Comparison of ENCODE assay signal across 13 cellular contexts in the genomic region with DNA sequence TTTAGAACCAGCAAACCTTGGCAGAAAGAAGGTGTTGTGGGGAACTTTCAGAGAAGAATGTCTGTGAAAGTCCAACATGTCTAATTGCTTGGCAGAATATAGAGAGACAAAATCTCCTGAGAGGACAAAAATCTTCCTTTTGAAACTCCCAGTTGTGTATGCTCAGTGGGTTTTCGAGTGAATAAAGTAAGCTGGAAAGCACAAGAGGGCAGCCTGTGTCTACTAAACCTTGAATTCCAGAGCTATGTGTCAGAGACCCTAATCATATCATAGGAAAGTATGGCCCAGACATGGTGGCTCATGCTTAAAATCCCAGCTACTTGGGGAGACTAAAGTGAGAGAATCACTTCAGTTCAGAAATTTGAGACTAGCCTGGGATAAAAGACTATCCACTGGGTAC.
DNase-seq lines count a peak whose midpoint lies in the region; ATAC-seq and TF ChIP-seq lines count a peak whose summit lies in the region.
"Had no signal": no experiment of that assay in that cellular context is flagged by ENCODE, and none has a peak within 500 bp of the region (broad histone marks: within the 10 kb centered on the region; RNA-seq: fewer than 3 reads in every experiment).

No MANE protein-coding gene starts in this region.

- BruUV-seq in PC-9 (replicated peaks; lab: Mats Ljungman, UMichigan) = no TSS peak

- H4K20me1 ChIP-seq in PC-9 (ENCODE audit: insufficient read depth) = no peaks in the 10 kb centered on the region

- no peaks in the 10 kb centered on the region for H3K9me3 Mint-ChIP-seq in activated CD4-positive, alpha-beta T cell treated with anti-CD3 and anti-CD28 coated beads, Interleukin-2, amount 10 ng/mL, durations not matched to agents 7 days and 5 days
- H3K9me3 Mint-ChIP-seq: T-helper 1 cell treated with Interleukin-12 subunit alpha and Interleukin-12 subunit beta and Interleukin-4 antibody, amounts not matched to agents 30 μg/mL and 1 μg/mL, for 36 hours had no signal

- H3K36me3 Mint-ChIP-seq in activated CD4-positive, alpha-beta T cell treated with anti-CD3 and anti-CD28 coated beads, Interleukin-2, amount 10 ng/mL, durations not matched to agents 7 days and 5 days (ENCODE audit: low read depth) = no peaks in the 10 kb centered on the region

- DNase-seq in NCI-H82 (lab: John Stamatoyannopoulos, UW) (peak; percentile 50), NCI-H82 treated with DMSO at 0.1 percent for 48 hours (lab: John Stamatoyannopoulos, UW; ENCODE audit: unreplicated experiment) (no peak), foreskin fibroblast (peak; percentile 47 to 52), stromal cell of bone marrow (ENCODE audit: low read depth) (peak; percentile 18), PC-9 (no peak)
- no peak for DNase-seq in stimulated activated CD4-positive, alpha-beta T cell treated with anti-CD3 and anti-CD28 coated beads, Interleukin-4, amount 100 ng/mL, for 4 hours
- no peak for DNase-seq in activated CD4-positive, alpha-beta T cell treated with anti-CD3 and anti-CD28 coated beads, Interleukin-2, amount 10 ng/mL, durations not matched to agents 7 days and 5 days
- DNase-seq: activated T-cell treated with anti-CD3 and anti-CD28 coated beads, Interleukin-2, amount 50 U/mL, for 1 hour; left ventricle myocardium inferior; NCI-H2029 treated with DMSO at 0.1 percent for 48 hours had no signal

- no peak overlapping the region for H2AFZ ChIP-seq in PC-9

- H3K4me3 Mint-ChIP-seq in activated CD4-positive, alpha-beta T cell treated with anti-CD3 and anti-CD28 coated beads, Interleukin-2, amount 10 ng/mL, durations not matched to agents 7 days and 5 days = no peak overlapping the region
- H3K4me3 Mint-ChIP-seq: T-helper 1 cell treated with Interleukin-12 subunit alpha and Interleukin-12 subunit beta and Interleukin-4 antibody, amounts not matched to agents 30 μg/mL and 1 μg/mL, for 36 hours had no signal

- no peak overlapping the region for H3K4me2 ChIP-seq in PC-9

- no peaks in the 10 kb centered on the region for H3K27me3 Mint-ChIP-seq in activated CD4-positive, alpha-beta T cell treated with anti-CD3 and anti-CD28 coated beads, Interleukin-2, amount 10 ng/mL, durations not matched to agents 7 days and 5 days

- H3K27ac Mint-ChIP-seq in activated CD4-positive, alpha-beta T cell treated with anti-CD3 and anti-CD28 coated beads, Interleukin-2, amount 10 ng/mL, durations not matched to agents 7 days and 5 days = no peak overlapping the region
- H3K27ac Mint-ChIP-seq: T-helper 1 cell treated with Interleukin-12 subunit alpha and Interleukin-12 subunit beta and Interleukin-4 antibody, amounts not matched to agents 30 μg/mL and 1 μg/mL, for 36 hours had no signal

- no peak for TF ChIP-seq CTCF in foreskin fibroblast (IDR thresholded peaks at IDR 0.05; ENCODE audit: low read depth, low read length)
- TF ChIP-seq CTCF in PC-9 (conservative IDR thresholded peaks at IDR 0.05) = no peak

- intact Hi-C loops in PC-9 (cut with micrococcal nuclease; ENCODE audit: unreplicated experiment) = loop anchor here (2.0 kb wide), 1 partner anchor 238 kb away; no protein-coding TSS in a partner anchor

- H3K4me3 ChIP-seq in foreskin fibroblast (ENCODE audit: low read depth in 1 of 2, low read length in 2 of 2) (no peak overlapping the region), PC-9 (no peak overlapping the region)
- H3K4me3 ChIP-seq: left ventricle myocardium inferior had no signal

- no peaks in the 10 kb centered on the region for H3K9me2 ChIP-seq in PC-9 (ENCODE audit: insufficient read depth)

- no peak overlapping the region for H3K27ac ChIP-seq in PC-9
- H3K27ac ChIP-seq: left ventricle myocardium inferior had no signal

- no peaks in the 10 kb centered on the region for H3K4me1 ChIP-seq in PC-9 (replicated peaks; ENCODE audit: insufficient read depth)
- H3K4me1 ChIP-seq: left ventricle myocardium inferior had no signal

- no peaks in the 10 kb centered on the region for H3K36me3 ChIP-seq in PC-9 (ENCODE audit: low read depth)
- H3K36me3 ChIP-seq: left ventricle myocardium inferior had no signal

- H3F3A ChIP-seq in PC-9 (ENCODE audit: insufficient read depth, low read depth) = no peaks in the 10 kb centered on the region

- peak; percentile 68 for ATAC-seq in SK-N-SH treated with all-trans-retinoic acid at 6 μM for 48 hours
- ATAC-seq: sciatic nerve had no signal

- no peaks in the 10 kb centered on the region for H3K27me3 ChIP-seq in PC-9 (ENCODE audit: insufficient read depth, low read depth)

- no peaks in the 10 kb centered on the region for H3K9me3 ChIP-seq in PC-9 (ENCODE audit: insufficient read depth, low read depth)
- H3K9me3 ChIP-seq: left ventricle myocardium inferior had no signal

- POLR2A ChIA-PET in PC-9 (lab: Charles Lee; ENCODE audit: unreplicated experiment) = no interaction called here
- POLR2A ChIA-PET in activated CD4-positive, alpha-beta T cell treated with anti-CD3 and anti-CD28 coated beads, Interleukin-2, amount 10 ng/mL, durations not matched to agents 7 days and 5 days (lab: Charles Lee) = no interaction called here

- no peaks in the 10 kb centered on the region for H3K4me1 Mint-ChIP-seq in activated CD4-positive, alpha-beta T cell treated with anti-CD3 and anti-CD28 coated beads, Interleukin-2, amount 10 ng/mL, durations not matched to agents 7 days and 5 days

- CTCF ChIA-PET in PC-9 (lab: Charles Lee) = no interaction called here
- CTCF ChIA-PET in activated CD4-positive, alpha-beta T cell treated with anti-CD3 and anti-CD28 coated beads, Interleukin-2, amount 10 ng/mL, durations not matched to agents 7 days and 5 days (lab: Charles Lee) = no interaction called here

- no peaks in the 10 kb centered on the region for H3K79me2 ChIP-seq in PC-9 (ENCODE audit: low read depth)

TF ChIP-seq in SK-N-SH treated with all-trans-retinoic acid at 6 μM for 48 hours, 23 proteins besides CTCF, POLR2A, EP300 and RAD21:
- TF ChIP-seq ZNF70 (CRISPR knock-in tag; IDR thresholded peaks at IDR 0.05) (no peak), OSR1 (CRISPR knock-in tag; IDR thresholded peaks at IDR 0.05) (no peak), CREB5 (CRISPR knock-in tag; IDR thresholded peaks at IDR 0.05; ENCODE audit: low read depth) (no peak), PPARA (CRISPR knock-in tag; IDR thresholded peaks at IDR 0.05; ENCODE audit: borderline replicate concordance) (no peak), ZFP3 (CRISPR knock-in tag; IDR thresholded peaks at IDR 0.05) (no peak), RARB (CRISPR knock-in tag; IDR thresholded peaks at IDR 0.05) (no peak)
TF ChIP-seq in SK-N-SH treated with all-trans-retinoic acid at 6 μM for 48 hours: peak in this region for 0.

Comparison
In these comparisons a context has a peak if more than half of its experiments do, and no peak if none do; other contexts are left out.
1. DNase-seq: peak in NCI-H82 (single experiment), foreskin fibroblast (2 of 2) and stromal cell of bone marrow (single experiment); none in NCI-H82 treated with DMSO at 0.1 percent for 48 hours (single experiment), stimulated activated CD4-positive, alpha-beta T cell treated with anti-CD3 and anti-CD28 coated beads, Interleukin-4, amount 100 ng/mL, for 4 hours (0 of 2), PC-9 (0 of 2) and activated CD4-positive, alpha-beta T cell treated with anti-CD3 and anti-CD28 coated beads, Interleukin-2, amount 10 ng/mL, durations not matched to agents 7 days and 5 days (single experiment).